Comparison of ENCODE assay signal across 1 cellular context in genomic region chr6:14481946-14482345, GRCh38.
DNase-seq lines count a peak whose midpoint lies in the region; ATAC-seq, FAIRE-seq and TF ChIP-seq lines count a peak whose summit lies in the region.
"Not testable (repeated sequence)": the region's sequence is repeated elsewhere in the genome, so short reads cannot be mapped to it uniquely, and the experiment has no call there.

No MANE protein-coding gene starts in this region.

- not testable (repeated sequence) for H2AFZ ChIP-seq in K562 (ENCODE audit: low read depth, low read length)

- not testable (repeated sequence) for TF ChIP-seq EP300 in K562 (IDR thresholded peaks at IDR 0.05; ENCODE audit: low read length)

- not testable (repeated sequence) for H3K9ac ChIP-seq in K562 (ENCODE audit: insufficient read depth in 1 of 2, low read depth in 2 of 2, low read length in 2 of 2)

- CTCF ChIA-PET in K562 (lab: Yijun Ruan, JAX; ENCODE audit: low intra/inter-chr PET ratio), result not testable (repeated sequence)

- H3K27ac ChIP-seq in K562 (ENCODE audit: extremely low read depth, low read depth, low read length), result not testable (repeated sequence)

- DNase-seq in K562 (ENCODE audit: extremely low read depth in 1 of 4, low spot score in 3 of 4), result not testable (repeated sequence)

- not testable (repeated sequence) for ATAC-seq in K562

- FAIRE-seq in K562 (lab: Jason Lieb, UNC), result not testable (repeated sequence)

- not testable (repeated sequence) for TF ChIP-seq POLR2A in K562 (conservative IDR thresholded peaks at IDR 0.05)

- H3K9me3 ChIP-seq in K562 (replicated peaks; ENCODE audit: control insufficient read depth, insufficient read depth, low read depth, low read length), result not testable (repeated sequence)

- H3K9me1 ChIP-seq in K562 (ENCODE audit: control insufficient read depth, insufficient read depth, low read length), result not testable (repeated sequence)

- not testable (repeated sequence) for H3K36me3 ChIP-seq in K562 (ENCODE audit: control insufficient read depth, insufficient read depth, low read length)

- intact Hi-C loops in K562 (cut with micrococcal nuclease), result not testable (repeated sequence)

- POLR2A ChIA-PET in K562 (lab: Yijun Ruan, JAX), result not testable (repeated sequence)

- H4K20me1 ChIP-seq in K562 (replicated peaks; ENCODE audit: control insufficient read depth, insufficient read depth, low read length), result not testable (repeated sequence)

- peaks cover 7 to 21% of the 10 kb centered on the region in 2 experiments; a peak in 4 of 5 replicates for H3K4me1 ChIP-seq in K562 (replicated peaks in 1 of 2; ENCODE audit: control insufficient read depth in 2 of 2, insufficient read depth in 2 of 2, low read length in 2 of 2)

- H3K4me2 ChIP-seq in K562 (ENCODE audit: insufficient read depth, low read length), result not testable (repeated sequence)

- not testable (repeated sequence) for TF ChIP-seq RAD21 in K562 (CRISPR knock-in tag; conservative IDR thresholded peaks at IDR 0.05 in 1 of 2, IDR thresholded peaks at IDR 0.05 in 1 of 2)

- not testable (repeated sequence) for H3K27me3 ChIP-seq in K562 (ENCODE audit: control insufficient read depth in 2 of 2, insufficient read depth in 2 of 2, low read length in 2 of 2)

- WGBS in K562 (ENCODE audit: insufficient coverage, low coverage, missing lambda C conversion rate), result no CpG with 5 or more reads among the region's 1 CpG

- not testable (repeated sequence) for TF ChIP-seq CTCF in K562 (IDR thresholded peaks at IDR 0.05 in 2 of 3, conservative IDR thresholded peaks at IDR 0.05 in 1 of 3; ENCODE audit: insufficient read depth in 2 of 3, low read depth in 1 of 3, low read length in 3 of 3)

- not testable (repeated sequence) for H3K4me3 ChIP-seq in K562

- in situ Hi-C loops in K562 (cut with MboI), result not testable (repeated sequence)

- BruUV-seq in K562 (replicated peaks; lab: Mats Ljungman, UMichigan), result not testable (repeated sequence)

- H3K79me2 ChIP-seq in K562 (ENCODE audit: control insufficient read depth, insufficient read depth, low read length), result not testable (repeated sequence)

TF ChIP-seq in K562, 482 proteins besides CTCF, POLR2A, EP300 and RAD21:
- TF ChIP-seq ZNF507 (tag; conservative IDR thresholded peaks at IDR 0.05) (peak; percentile 96), ZNF354B (CRISPR knock-in tag; IDR thresholded peaks at IDR 0.05) (peak; percentile 78; the same call in 1 of the 2 replicates)
